ENCODE assay signal across 8 cellular contexts in genomic region chr16:70706948-70707465, GRCh38. TPM values are rescaled to one million over a fixed set of nuclear protein-coding genes. Genes with fewer than 3 reads are reported as not detected.
A peak's percentile ranks its signal among the peaks of the same experiment; 100 is the strongest.
DNase-seq lines count a peak whose midpoint lies in the region; ATAC-seq, FAIRE-seq and TF ChIP-seq lines count a peak whose summit lies in the region.

No MANE protein-coding gene starts in this region.

- peak; percentile 17 for ATAC-seq in esophagus mucosa
- peak in 1 of 4 donors; percentile 11 for ATAC-seq in pancreas
- no peak for ATAC-seq in HG03025 (IDR thresholded peaks at IDR 0.05; ENCODE audit: low FRiP score, unreplicated experiment)
- ATAC-seq in GM21447 (IDR thresholded peaks at IDR 0.05; ENCODE audit: unreplicated experiment) = no peak

- intact Hi-C loops in pancreas (cut with DNase I) = no loop called here

- no peaks in the 10 kb centered on the region for H3K9me3 ChIP-seq in pancreas

- H3K4me3 ChIP-seq in BJ (ENCODE audit: low read depth, low read length) (no peak overlapping the region), pancreas (no peak overlapping the region)

- no peak overlapping the region for H3K27ac ChIP-seq in pancreas

- H3K27me3 ChIP-seq in BJ (ENCODE audit: control insufficient read depth, insufficient read depth, low read length) (no peaks in the 10 kb centered on the region), pancreas (no peaks in the 10 kb centered on the region)

- no peaks in the 10 kb centered on the region for H3K4me1 ChIP-seq in pancreas

- TF ChIP-seq CTCF in BJ (IDR thresholded peaks at IDR 0.05; ENCODE audit: insufficient read depth, low read depth, low read length) (no peak), pancreas (IDR thresholded peaks at IDR 0.05) (no peak)

- POLR2A ChIA-PET in BJ (lab: Charles Lee) = interaction anchor here (0.6 to 2.1 kb wide), 5 partner anchors 9 to 53 kb away, joined by 3 to 13 read pairs (median 4); no protein-coding TSS in a partner anchor
- POLR2A ChIA-PET in HEK293T (lab: Yijun Ruan, JAX) = no interaction called here

- 70 to 80% methylated on average over 7 of the region's 7 CpGs for WGBS in pancreas, 2 donors

- DNase-seq in BJ (ENCODE audit: low read depth) (peak; percentile 97), RCC 7860 (ENCODE audit: low spot score) (peak; percentile 22), pancreas (no peak), HEK293T (ENCODE audit: extremely low spot score) (no peak), HK-2 (ENCODE audit: unreplicated experiment) (no peak)

- FAIRE-seq in RCC 7860 (lab: Jason Lieb, UNC) = no peak
- peak; percentile 17 for FAIRE-seq in pancreas (lab: Jason Lieb, UNC)

- CTCF ChIA-PET in BJ (lab: Yijun Ruan, JAX) (interaction anchor here (1.0 to 3.1 kb wide), 6 partner anchors 10 to 64 kb away, joined by 3 to 14 read pairs (median 3); partner anchors contain the start of gene MTSS2), HEK293T (lab: Yijun Ruan, JAX) (no interaction called here)

- H3K36me3 ChIP-seq in BJ (ENCODE audit: control insufficient read depth, insufficient read depth, low read length) (no peaks in the 10 kb centered on the region; the same call in 1 of the 2 replicates), pancreas (no peaks in the 10 kb centered on the region)

TF ChIP-seq in HEK293T, 16 proteins besides CTCF, POLR2A, EP300 and RAD21:
- TF ChIP-seq LEF1 (IDR thresholded peaks at IDR 0.05; ENCODE audit: borderline replicate concordance) (no peak), FOXK2 (IDR thresholded peaks at IDR 0.05) (no peak), L3MBTL2 (conservative IDR thresholded peaks at IDR 0.05) (no peak), BHLHE40 (IDR thresholded peaks at IDR 0.05; ENCODE audit: borderline replicate concordance) (no peak)

RNA-seq across cellular contexts. Expression of gene MTSS2, which starts 21.2 kb away (rescaled TPM):
- polyA plus RNA-seq in BJ (2011; rRNA removed) = 86.4 and 170 TPM in 2 replicates
- polyA minus RNA-seq in BJ (2011; rRNA and poly(A)+ RNA removed) = 95.7 and 103 TPM in 2 replicates
- total RNA-seq in esophagus mucosa = 32.8 TPM
- total RNA-seq in pancreas = 10 to 100 TPM in 2 of 6 donors, 1 to 10 TPM in 4; 5.0 to 17.3 (median 8.5) TPM
- 10 to 100 TPM; 34.3 to 39.1 TPM for polyA plus RNA-seq in pancreas

Comparison
In these comparisons a context has a peak if more than half of its experiments do, and no peak if none do; other contexts are left out.
1. DNase-seq: peak in BJ (single experiment) and RCC 7860 (single experiment); none in pancreas (0 of 6), HEK293T (single experiment) and HK-2 (single experiment).